ENCODE assay signal across 32 cellular contexts in genomic region chr18:44545359-44545985, GRCh38.
"Had no signal": no experiment of that assay in that cellular context is flagged by ENCODE, and none has a peak within 500 bp of the region (broad histone marks: within the 10 kb centered on the region; RNA-seq: fewer than 3 reads in every experiment).

No MANE protein-coding gene starts in this region.

- H3K27ac Mint-ChIP-seq: activated CD4-positive, alpha-beta memory T cell treated with anti-CD3 and anti-CD28 coated beads for 36 hours; activated naive CD4-positive, alpha-beta T cell treated with anti-CD3 and anti-CD28 coated beads, Interleukin-2, amount 50 U/mL, for 24 hours; activated T-helper 1 cell treated with anti-CD3 and anti-CD28 coated beads, Interleukin-12 subunit alpha, Interleukin-12 subunit beta, Interleukin-2, Interleukin-4 antibody, amounts not matched to agents 30 ng/mL and 10 ng/mL and 1 ng/mL, durations not matched to agents 14 hours and 24 hours and 36 hours; T-helper 2 cell treated with Interferon-gamma antibody and Interleukin-4, amounts not matched to agents 5 μg/mL and 100 μg/mL, for 36 hours had no signal

- H3K4me3 ChIP-seq: cardiac muscle cell, Peyer's patch, SJSA1 had no signal

- H3K9me3 ChIP-seq: Peyer's patch, SJSA1, SK-N-SH had no signal

- H3K9me3 Mint-ChIP-seq: activated CD4-positive, alpha-beta memory T cell treated with anti-CD3 and anti-CD28 coated beads for 36 hours; activated naive CD4-positive, alpha-beta T cell treated with anti-CD3 and anti-CD28 coated beads, Interleukin-2, amount 50 U/mL, for 24 hours; activated T-cell treated with anti-CD3 and anti-CD28 coated beads, Interleukin-2, amount 50 U/mL, for 4 hours; activated T-helper 1 cell treated with anti-CD3 and anti-CD28 coated beads, Interleukin-12 subunit alpha, Interleukin-12 subunit beta, Interleukin-2, Interleukin-4 antibody, amounts not matched to agents 30 ng/mL and 10 ng/mL and 1 ng/mL, durations not matched to agents 14 hours and 24 hours and 36 hours; central memory CD8-positive, alpha-beta T cell; T-helper 1 cell treated with Interleukin-12 subunit alpha and Interleukin-12 subunit beta and Interleukin-4 antibody, amounts not matched to agents 30 μg/mL and 1 μg/mL, for 36 hours; T-helper 2 cell treated with Interferon-gamma antibody and Interleukin-4, amounts not matched to agents 5 μg/mL and 100 μg/mL, for 36 hours had no signal

- H3K27ac ChIP-seq: cardiac muscle cell, KMS-11, Peyer's patch, SJSA1 had no signal

- ATAC-seq: activated T-cell treated with anti-CD3 and anti-CD28 coated beads, Interleukin-2, amount 50 U/mL, for 4 hours; PC-3 had no signal

- H3K36me3 Mint-ChIP-seq: activated CD4-positive, alpha-beta memory T cell treated with anti-CD3 and anti-CD28 coated beads for 36 hours; activated naive CD4-positive, alpha-beta T cell treated with anti-CD3 and anti-CD28 coated beads, Interleukin-2, amount 50 U/mL, for 24 hours had no signal

- H3K36me3 ChIP-seq: cardiac muscle cell, Peyer's patch, SJSA1 had no signal

- H3K9ac ChIP-seq: KMS-11, SK-N-SH had no signal

- H3K4me1 Mint-ChIP-seq: central memory CD8-positive, alpha-beta T cell had no signal

- H3K4me3 Mint-ChIP-seq: activated CD4-positive, alpha-beta memory T cell treated with anti-CD3 and anti-CD28 coated beads for 36 hours; activated naive CD4-positive, alpha-beta T cell treated with anti-CD3 and anti-CD28 coated beads, Interleukin-2, amount 50 U/mL, for 24 hours; activated T-cell treated with anti-CD3 and anti-CD28 coated beads, Interleukin-2, amount 50 U/mL, for 4 hours; activated T-helper 1 cell treated with anti-CD3 and anti-CD28 coated beads, Interleukin-12 subunit alpha, Interleukin-12 subunit beta, Interleukin-2, Interleukin-4 antibody, amounts not matched to agents 30 ng/mL and 10 ng/mL and 1 ng/mL, durations not matched to agents 14 hours and 24 hours and 36 hours; central memory CD8-positive, alpha-beta T cell; T-helper 1 cell treated with Interleukin-12 subunit alpha and Interleukin-12 subunit beta and Interleukin-4 antibody, amounts not matched to agents 30 μg/mL and 1 μg/mL, for 36 hours; T-helper 2 cell treated with Interferon-gamma antibody and Interleukin-4, amounts not matched to agents 5 μg/mL and 100 μg/mL, for 36 hours had no signal

- H3K27me3 Mint-ChIP-seq: activated CD4-positive, alpha-beta memory T cell treated with anti-CD3 and anti-CD28 coated beads for 36 hours; central memory CD8-positive, alpha-beta T cell had no signal

- H3K27me3 ChIP-seq: cardiac muscle cell, Peyer's patch, SJSA1 had no signal

- H3K4me2 ChIP-seq: KMS-11, SK-N-SH had no signal

- DNase-seq: activated CD4-positive, alpha-beta memory T cell treated with anti-CD3 and anti-CD28 coated beads for 36 hours; activated CD4-positive, alpha-beta T cell treated with anti-CD3 and anti-CD28 coated beads, Interleukin-2, amount 50 U/mL, for 1 hour; activated effector memory CD4-positive, alpha-beta T cell treated with Interleukin-2 at 50 U/mL for 16 hours; activated naive CD4-positive, alpha-beta T cell; activated T-cell treated with anti-CD3 and anti-CD28 coated beads for 4 hours; activated T-cell treated with anti-CD3 and anti-CD28 coated beads, Interleukin-2, amount 50 U/mL, for 4 hours; amniotic stem cell; aorta; MM.1S; NCI-H1105; NCI-H1417 treated with DMSO at 0.1 percent for 48 hours; NCI-H187 treated with DMSO at 0.1 percent for 48 hours; NCI-H2081; NCI-H2171 treated with DMSO at 0.1 percent for 48 hours; NCI-H2227 treated with DMSO at 0.1 percent for 48 hours; NCI-H446; NCI-H510A treated with DMSO at 0.1 percent for 48 hours; NCI-H82; NK-92 treated with Interleukin-12 subunit alpha and Interleukin-12 subunit beta, amount 100 ng/mL, for 24 hours; PC-3; Peyer's patch; RPMI8226; SHP77 treated with DMSO at 0.1 percent for 48 hours; SK-N-SH had no signal
